8 cellular contexts compared by ENCODE assay signal in genomic region chr17:80034977-80035686, GRCh38. TPM values are rescaled to one million over a fixed set of nuclear protein-coding genes. Genes with fewer than 3 reads are reported as not detected.
DNase-seq lines count a peak whose midpoint lies in the region; ATAC-seq and TF ChIP-seq lines count a peak whose summit lies in the region.

No MANE protein-coding gene starts in this region.

- H3K4me3 ChIP-seq in Panc1 (ENCODE audit: low read depth in 2 of 2, low read length in 2 of 2), result peak overlapping the region; percentile 72 to 79
- peak overlapping the region; percentile 40 to 85 (median 72) for H3K4me3 ChIP-seq in skin epidermis

- intact Hi-C loops in Panc1 (cut with micrococcal nuclease; ENCODE audit: unreplicated experiment), result no loop called here

- H3K4me3 Mint-ChIP-seq in activated naive CD8-positive, alpha-beta T cell treated with anti-CD3 and anti-CD28 coated beads for 36 hours, result peak overlapping the region; percentile 89

- H3K9me3 Mint-ChIP-seq in activated naive CD8-positive, alpha-beta T cell treated with anti-CD3 and anti-CD28 coated beads for 36 hours, result no peaks in the 10 kb centered on the region

- in situ Hi-C loops in Panc1 (cut with HindIII; ENCODE audit: low pct_unique_long_range_greater_than_20kb, low sequenced_read_pairs), result no loop called here

- H3K36me3 Mint-ChIP-seq in activated naive CD8-positive, alpha-beta T cell treated with anti-CD3 and anti-CD28 coated beads for 36 hours, result no peaks in the 10 kb centered on the region

- peak overlapping the region; percentile 58 for H3K27ac Mint-ChIP-seq in activated naive CD8-positive, alpha-beta T cell treated with anti-CD3 and anti-CD28 coated beads for 36 hours

- H3K36me3 ChIP-seq in Panc1 (ENCODE audit: control insufficient read depth, insufficient read depth, low read length), result peaks cover 2% of the 10 kb centered on the region; the same call in 1 of the 2 replicates

- H3K27me3 ChIP-seq in Panc1 (ENCODE audit: control insufficient read depth, insufficient read depth, low read length), result no peaks in the 10 kb centered on the region

- CTCF ChIA-PET in Panc1 (lab: Charles Lee), result interaction anchor here (1.2 kb wide), 1 partner anchor 29 kb away, joined by 8 read pairs; no protein-coding TSS in a partner anchor

- peak; percentile 17 for ATAC-seq in GM18867 (IDR thresholded peaks at IDR 0.05; ENCODE audit: unreplicated experiment)
- ATAC-seq in Panc1, result peak; percentile 7
- ATAC-seq in GM19467 (IDR thresholded peaks at IDR 0.05; ENCODE audit: unreplicated experiment), result no peak

- no peak for DNase-seq in Panc1 (ENCODE audit: low read depth, low spot score)
- DNase-seq in activated naive CD8-positive, alpha-beta T cell treated with anti-CD3 and anti-CD28 coated beads for 36 hours, result peak; percentile 57
- peak; percentile 52 for DNase-seq in hepatic stellate cell (ENCODE audit: low spot score)
- no peak for DNase-seq in medulla oblongata (ENCODE audit: extremely low spot score)

- no TSS peak for BruUV-seq in Panc1 (replicated peaks; lab: Mats Ljungman, UMichigan)

- POLR2A ChIA-PET in Panc1 (lab: Charles Lee), result interaction anchor here (0.7 kb wide), 3 partner anchors 27 to 733 kb away, joined by 3 to 5 read pairs (median 3); no protein-coding TSS in a partner anchor

- H3K27me3 Mint-ChIP-seq in activated naive CD8-positive, alpha-beta T cell treated with anti-CD3 and anti-CD28 coated beads for 36 hours, result peaks cover 8% of the 10 kb centered on the region

- H3K4me1 Mint-ChIP-seq in activated naive CD8-positive, alpha-beta T cell treated with anti-CD3 and anti-CD28 coated beads for 36 hours, result peaks cover 14% of the 10 kb centered on the region

- H3K4me1 ChIP-seq in Panc1 (ENCODE audit: control insufficient read depth, insufficient read depth, low read length), result peaks cover 30% of the 10 kb centered on the region

- peak overlapping the region; percentile 89 for H3K27ac ChIP-seq in 22Rv1
- peak overlapping the region; percentile 65 for H3K27ac ChIP-seq in Panc1 (ENCODE audit: low read length)
- peak overlapping the region; percentile 16 to 86 (median 75) for H3K27ac ChIP-seq in skin epidermis

- H3K9me3 ChIP-seq in Panc1 (ENCODE audit: control insufficient read depth, insufficient read depth, low read depth, low read length), result no peaks in the 10 kb centered on the region

- TF ChIP-seq CTCF in 22Rv1 (IDR thresholded peaks at IDR 0.05), result no peak
- no peak for TF ChIP-seq CTCF in Panc1 (IDR thresholded peaks at IDR 0.05)

RNA-seq across cellular contexts. Expression of gene TBC1D16, which starts 0.5 kb away (rescaled TPM):
- 41.6 TPM for total RNA-seq in Panc1 (2021; ENCODE audit: unreplicated experiment)
- polyA plus RNA-seq in Panc1 (2012; ENCODE audit: insufficient read length), result 49.2 TPM
- 1 to 10 TPM; 8.8 to 9.0 TPM for total RNA-seq in activated naive CD8-positive, alpha-beta T cell treated with anti-CD3 and anti-CD28 coated beads for 36 hours

RNA-seq across cellular contexts. Expression of gene CCDC40, which starts 1.3 kb away (rescaled TPM):
- 18.0 TPM for total RNA-seq in Panc1 (2021; ENCODE audit: unreplicated experiment)
- 21.4 TPM for polyA plus RNA-seq in Panc1 (2012; ENCODE audit: insufficient read length)
- total RNA-seq in activated naive CD8-positive, alpha-beta T cell treated with anti-CD3 and anti-CD28 coated beads for 36 hours, result 1 to 10 TPM; 1.2 to 1.3 TPM

Comparison
In these comparisons a context has a peak if more than half of its experiments do, and no peak if none do; other contexts are left out.
1. DNase-seq: peak in activated naive CD8-positive, alpha-beta T cell treated with anti-CD3 and anti-CD28 coated beads for 36 hours (single experiment) and hepatic stellate cell (single experiment); none in Panc1 (single experiment) and medulla oblongata (single experiment).
2. Peak in every context shown above with its lines, with median percentiles within 50 percentile points of each other: H3K27ac ChIP-seq.